ENCODE assay signal across 8 cellular contexts in genomic region chr7:47635091-47636090, GRCh38. TPM values are rescaled to one million over a fixed set of nuclear protein-coding genes. Genes with fewer than 3 reads are reported as not detected.
DNase-seq lines count a peak whose midpoint lies in the region; ATAC-seq and TF ChIP-seq lines count a peak whose summit lies in the region.

No MANE protein-coding gene starts in this region.

- H3K27ac Mint-ChIP-seq in neural progenitor cell: peak overlapping the region; percentile 92

- peaks cover 7% of the 10 kb centered on the region for H3K27me3 Mint-ChIP-seq in neural progenitor cell (ENCODE audit: insufficient read depth, low read depth)

- H3K36me3 ChIP-seq in neural progenitor cell: no peaks in the 10 kb centered on the region

- H3K9me3 ChIP-seq in neural progenitor cell (ENCODE audit: low read depth): no peaks in the 10 kb centered on the region

- H3K4me1 Mint-ChIP-seq in neural progenitor cell: peaks cover 50% of the 10 kb centered on the region

- H4K20me1 ChIP-seq in neural progenitor cell (ENCODE audit: low read depth): no peaks in the 10 kb centered on the region

- no peak overlapping the region for H3K4me3 ChIP-seq in neural progenitor cell

- H2AFZ ChIP-seq in neural progenitor cell (replicated peaks): peak overlapping the region; percentile 66

- H3K27ac ChIP-seq in neural progenitor cell: no peak overlapping the region

- H3K4me2 ChIP-seq in neural progenitor cell: peak overlapping the region; percentile 57

- no peak overlapping the region for H3K9ac ChIP-seq in neural progenitor cell

- peaks cover 16% of the 10 kb centered on the region for H3K4me1 ChIP-seq in neural progenitor cell

- no peaks in the 10 kb centered on the region for H3K9me3 Mint-ChIP-seq in neural progenitor cell

- no peak overlapping the region for H3K4me3 Mint-ChIP-seq in neural progenitor cell

- ATAC-seq in GM18909 (IDR thresholded peaks at IDR 0.05; ENCODE audit: poor library complexity, unreplicated experiment): no peak

- intact Hi-C loops in posterior vena cava (cut with DNase I): no loop called here

- no peaks in the 10 kb centered on the region for H3K79me2 ChIP-seq in neural progenitor cell (ENCODE audit: low read depth)

- DNase-seq in COLO668 (lab: John Stamatoyannopoulos, UW; ENCODE audit: unreplicated experiment) (peak; percentile 90), NCI-H2107 (lab: John Stamatoyannopoulos, UW) (peak; percentile 42), dermis blood vessel endothelial cell (peak; percentile 9), neural progenitor cell (ENCODE audit: low spot score) (peak; percentile 62), posterior vena cava (ENCODE audit: low spot score) (no peak)
- DNase-seq in activated naive CD4-positive, alpha-beta T cell treated with Interleukin-2 at 50 U/mL for 16 hours: no peak
- no peak for DNase-seq in effector CD4-positive, alpha-beta T cell

- no peaks in the 10 kb centered on the region for H3K27me3 ChIP-seq in neural progenitor cell

- no peak for TF ChIP-seq CTCF in neural progenitor cell (IDR thresholded peaks at IDR 0.05)

- H3K36me3 Mint-ChIP-seq in neural progenitor cell: no peaks in the 10 kb centered on the region

- no peaks in the 10 kb centered on the region for H3F3A ChIP-seq in neural progenitor cell (ENCODE audit: low read depth)

RNA-seq across cellular contexts. Expression of gene TNS3, which starts 53.5 kb away (rescaled TPM):
- total RNA-seq in dermis blood vessel endothelial cell (11.7 and 13.6 TPM in 2 replicates), neural progenitor cell (ENCODE audit: low replicate concordance) (15.0 and 21.8 TPM in 2 replicates), posterior vena cava (10 to 100 TPM; 64.8 to 69.3 TPM)

Comparison
In these comparisons a context has a peak if more than half of its experiments do, and no peak if none do; other contexts are left out.
1. DNase-seq: peak in COLO668 (single experiment), NCI-H2107 (single experiment), dermis blood vessel endothelial cell (single experiment) and neural progenitor cell (single experiment); none in posterior vena cava (single experiment), activated naive CD4-positive, alpha-beta T cell treated with Interleukin-2 at 50 U/mL for 16 hours (single experiment) and effector CD4-positive, alpha-beta T cell (single experiment).